In genomic region chr3:186067360-186068242, GRCh38 we compare ENCODE assay signal across 12 cellular contexts. TPM values are rescaled to one million over a fixed set of nuclear protein-coding genes. Genes with fewer than 3 reads are reported as not detected.
DNase-seq lines count a peak whose midpoint lies in the region; ATAC-seq and TF ChIP-seq lines count a peak whose summit lies in the region.
"Had no signal": no experiment of that assay in that cellular context is flagged by ENCODE, and none has a peak within 500 bp of the region (broad histone marks: within the 10 kb centered on the region; RNA-seq: fewer than 3 reads in every experiment).

No MANE protein-coding gene starts in this region.

- no peaks in the 10 kb centered on the region for H3K9me3 ChIP-seq in right cardiac atrium (ENCODE audit: control insufficient read depth, low read length)
- H3K9me3 ChIP-seq: tibial artery had no signal

- peak; percentile 31 for DNase-seq in GM10248 (ENCODE audit: extremely low spot score)
- DNase-seq in GM20000 (ENCODE audit: low spot score), result peak; percentile 21
- no peak for DNase-seq in activated CD8-positive, alpha-beta T cell treated with anti-CD3 and anti-CD28 coated beads for 36 hours
- DNase-seq in naive thymus-derived CD8-positive, alpha-beta T cell, result peak in 1 of 10 donors; percentile 11
- no peak for DNase-seq in OCI-M2 (lab: John Stamatoyannopoulos, UW; ENCODE audit: unreplicated experiment)
- DNase-seq in NCI-H2029 (lab: John Stamatoyannopoulos, UW), result no peak
- DNase-seq in right cardiac atrium, result no peak
- DNase-seq: H7, NCI-H1092 treated with DMSO at 0.1 percent for 48 hours, NCI-H446, T-helper 9 cell, tibial artery had no signal

- peaks cover 11% of the 10 kb centered on the region for H3K4me1 Mint-ChIP-seq in activated CD8-positive, alpha-beta T cell treated with anti-CD3 and anti-CD28 coated beads for 36 hours (ENCODE audit: low read depth)
- peaks cover 5 to 12% (median 9%) of the 10 kb centered on the region in 4 donors for H3K4me1 Mint-ChIP-seq in naive thymus-derived CD8-positive, alpha-beta T cell

- H3K9me3 Mint-ChIP-seq in activated CD8-positive, alpha-beta T cell treated with anti-CD3 and anti-CD28 coated beads for 36 hours, result no peaks in the 10 kb centered on the region
- no peaks in the 10 kb centered on the region for H3K9me3 Mint-ChIP-seq in naive thymus-derived CD8-positive, alpha-beta T cell

- H3K36me3 Mint-ChIP-seq in activated CD8-positive, alpha-beta T cell treated with anti-CD3 and anti-CD28 coated beads for 36 hours (ENCODE audit: low read depth), result no peaks in the 10 kb centered on the region
- no peaks in the 10 kb centered on the region for H3K36me3 Mint-ChIP-seq in naive thymus-derived CD8-positive, alpha-beta T cell

- H3K4me3 Mint-ChIP-seq in activated CD8-positive, alpha-beta T cell treated with anti-CD3 and anti-CD28 coated beads for 36 hours, result peak overlapping the region; percentile 37
- peak overlapping the region; percentile 23 to 84 (median 70) for H3K4me3 Mint-ChIP-seq in naive thymus-derived CD8-positive, alpha-beta T cell

- intact Hi-C loops in activated CD8-positive, alpha-beta T cell treated with anti-CD3 and anti-CD28 coated beads for 36 hours (cut with micrococcal nuclease), result no loop called here
- intact Hi-C loops in right cardiac atrium (cut with DNase I), result no loop called here

- 96% methylated on average over 9 of the region's 9 CpGs for WGBS in right cardiac atrium

- TF ChIP-seq CTCF in GM10248 (IDR thresholded peaks at IDR 0.05; ENCODE audit: control extremely low read depth, extremely low read depth, low read depth, missing control alignments) (no peak), GM20000 (IDR thresholded peaks at IDR 0.05; ENCODE audit: extremely low read depth, missing control alignments) (no peak)
- TF ChIP-seq CTCF in activated CD8-positive, alpha-beta T cell treated with anti-CD3 and anti-CD28 coated beads for 36 hours (IDR thresholded peaks at IDR 0.05), result no peak

- no peaks in the 10 kb centered on the region for H3K4me1 ChIP-seq in right cardiac atrium (ENCODE audit: control insufficient read depth, insufficient read depth, low read length)
- H3K4me1 ChIP-seq: tibial artery had no signal

- H3K27ac ChIP-seq in right cardiac atrium (ENCODE audit: low read length), result no peak overlapping the region
- H3K27ac ChIP-seq: tibial artery had no signal

- peak; percentile 53 for ATAC-seq in activated CD8-positive, alpha-beta T cell treated with anti-CD3 and anti-CD28 coated beads for 36 hours
- no peak for ATAC-seq in naive thymus-derived CD8-positive, alpha-beta T cell
- no peak for ATAC-seq in right cardiac atrium

- POLR2A ChIA-PET in GM10248 (lab: Yijun Ruan, JAX), result no interaction called here
- POLR2A ChIA-PET in activated CD8-positive, alpha-beta T cell treated with anti-CD3 and anti-CD28 coated beads for 36 hours (lab: Charles Lee), result interaction anchor here (0.6 kb wide), 1 partner anchor 41 kb away, joined by 3 read pairs; the partner anchor contains the start of gene ETV5
- POLR2A ChIA-PET in naive thymus-derived CD8-positive, alpha-beta T cell (lab: Charles Lee), result no interaction called here

- peaks cover 42% of the 10 kb centered on the region for H3K27me3 Mint-ChIP-seq in activated CD8-positive, alpha-beta T cell treated with anti-CD3 and anti-CD28 coated beads for 36 hours
- H3K27me3 Mint-ChIP-seq in naive thymus-derived CD8-positive, alpha-beta T cell, result peaks cover 3 to 35% (median 9%) of the 10 kb centered on the region in 5 donors

- H3K27ac Mint-ChIP-seq in activated CD8-positive, alpha-beta T cell treated with anti-CD3 and anti-CD28 coated beads for 36 hours, result no peak overlapping the region
- peak overlapping the region in 7 of 10 donors; percentile 22 to 70 (median 40) for H3K27ac Mint-ChIP-seq in naive thymus-derived CD8-positive, alpha-beta T cell

- CTCF ChIA-PET in GM10248 (lab: Yijun Ruan, JAX), result interaction anchor here (0.8 to 1.7 kb wide), 8 partner anchors 8 to 175 kb away, joined by 3 to 8 read pairs (median 4); no protein-coding TSS in a partner anchor
- CTCF ChIA-PET in activated CD8-positive, alpha-beta T cell treated with anti-CD3 and anti-CD28 coated beads for 36 hours (lab: Charles Lee), result interaction anchor here (1.0 to 1.5 kb wide), 4 partner anchors 84 to 473 kb away, joined by 3 to 5 read pairs (median 4); no protein-coding TSS in a partner anchor

- no peaks in the 10 kb centered on the region for H3K27me3 ChIP-seq in right cardiac atrium (ENCODE audit: control insufficient read depth, insufficient read depth)
- H3K27me3 ChIP-seq: tibial artery had no signal

- no peak overlapping the region for H3K4me3 ChIP-seq in right cardiac atrium (ENCODE audit: low read length)
- H3K4me3 ChIP-seq: tibial artery had no signal

RNA-seq across cellular contexts. Expression of gene ETV5, which starts 41.3 kb away (rescaled TPM):
- 1 to 10 TPM in 1 of 2 experiments, under 1 TPM in 1; 0.68 to 1.4 TPM for total RNA-seq in activated CD8-positive, alpha-beta T cell treated with anti-CD3 and anti-CD28 coated beads for 36 hours
- total RNA-seq in naive thymus-derived CD8-positive, alpha-beta T cell, result under 1 TPM; 0.08 to 0.36 TPM
- under 1 TPM in 1 of 3 donors, not detected in 2; 0.10 TPM for polyA plus RNA-seq in naive thymus-derived CD8-positive, alpha-beta T cell
- total RNA-seq in right cardiac atrium, result 10 to 100 TPM in 1 of 4 donors, 1 to 10 TPM in 3; 6.1 to 35.1 (median 7.3) TPM
- polyA plus RNA-seq in right cardiac atrium, result 1.7 TPM

Comparison
In these comparisons a context has a peak if more than half of its experiments do, and no peak if none do; other contexts are left out.
1. DNase-seq: peak in GM10248 (single experiment) and GM20000 (single experiment); none in activated CD8-positive, alpha-beta T cell treated with anti-CD3 and anti-CD28 coated beads for 36 hours (single experiment), OCI-M2 (single experiment), NCI-H2029 (single experiment) and right cardiac atrium (0 of 3).